In the genomic region with DNA sequence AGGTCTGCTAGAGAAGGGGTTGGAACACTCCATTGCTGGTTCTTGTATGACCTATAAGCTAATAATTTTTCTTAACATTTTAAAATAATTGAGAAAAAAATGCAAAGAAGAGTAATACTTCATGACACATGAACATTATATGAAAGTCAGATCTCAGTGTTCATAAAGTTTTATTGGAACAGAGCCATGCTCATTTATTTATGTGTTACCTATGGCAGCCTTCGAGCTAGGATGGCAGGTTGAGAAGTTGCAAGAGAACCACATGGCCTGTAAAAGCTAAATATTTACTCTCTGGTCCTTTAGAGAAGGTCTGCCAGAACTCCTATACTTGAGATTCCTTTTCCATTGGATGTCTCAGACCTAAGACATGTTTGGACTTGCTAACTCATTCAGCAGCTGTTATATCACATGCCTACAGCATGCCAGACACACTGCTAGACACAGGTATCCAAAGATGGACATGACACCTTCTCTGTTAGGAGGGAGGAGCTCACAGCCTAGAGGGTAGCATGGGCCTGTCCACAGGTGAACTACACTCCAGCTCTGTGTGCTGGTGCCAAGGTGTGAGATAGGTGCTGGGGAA, we compare ENCODE assay signal across 22 cellular contexts.
A peak's percentile ranks its signal among the peaks of the same experiment; 100 is the strongest.
DNase-seq lines count a peak whose midpoint lies in the region; ATAC-seq, FAIRE-seq and TF ChIP-seq lines count a peak whose summit lies in the region.
"Had no signal": no experiment of that assay in that cellular context is flagged by ENCODE, and none has a peak within 500 bp of the region (broad histone marks: within the 10 kb centered on the region; RNA-seq: fewer than 3 reads in every experiment).

No MANE protein-coding gene starts in this region.

- H3K27ac Mint-ChIP-seq in immature natural killer cell (peak overlapping the region in 4 of 6 donors; percentile 22 to 81 (median 79)), Caco-2 (ENCODE audit: unreplicated experiment) (no peak overlapping the region)
- H3K27ac Mint-ChIP-seq: stimulated activated naive CD8-positive, alpha-beta T cell treated with anti-CD3 and anti-CD28 coated beads, Interleukin-15, Interleukin-2, amounts not matched to agents 100 ng/mL and 50 ng/mL, for 24 hours; T-cell; type B pancreatic cell had no signal

- peak; percentile 37 for DNase-seq in AG10803 (ENCODE audit: low read depth)
- DNase-seq in GM12891 (ENCODE audit: insufficient read length, low spot score) = no peak
- peak; percentile 61 for DNase-seq in RWPE1 (ENCODE audit: low spot score)
- DNase-seq in immature natural killer cell = no peak
- DNase-seq in uterus = no peak
- DNase-seq in dermis blood vessel endothelial cell = no peak
- DNase-seq in Caco-2 = no peak
- DNase-seq: activated CD4-positive, alpha-beta T cell treated with anti-CD3 and anti-CD28 coated beads for 48 hours; COR-L47; dorsolateral prefrontal cortex; glutamatergic neuron; H7; MG63; NCI-H187; NCI-H510A treated with DMSO at 0.1 percent for 48 hours; right lobe of liver; SIG-M5; T-cell had no signal

- FAIRE-seq in GM12891 (lab: Jason Lieb, UNC) = peak; percentile 67

- TF ChIP-seq CTCF in AG10803 (conservative IDR thresholded peaks at IDR 0.05; ENCODE audit: low read length) = no peak
- TF ChIP-seq CTCF in RWPE1 (conservative IDR thresholded peaks at IDR 0.05; ENCODE audit: low read depth) = no peak
- no peak for TF ChIP-seq CTCF in uterus (IDR thresholded peaks at IDR 0.05)
- no peak for TF ChIP-seq CTCF in Caco-2 (IDR thresholded peaks at IDR 0.05; ENCODE audit: insufficient read depth in 1 of 2, low read depth in 1 of 2, low read length in 1 of 2, severe bottlenecking in 1 of 2, unreplicated experiment in 1 of 2)

- POLR2A ChIA-PET in RWPE1 (lab: Yijun Ruan, JAX; ENCODE audit: low non-redundant PET) = no interaction called here
- POLR2A ChIA-PET in Caco-2 (lab: Charles Lee) = no interaction called here

- intact Hi-C loops in uterus (cut with DNase I; ENCODE audit: low total_unique reads) (no loop called here), Caco-2 (cut with micrococcal nuclease; ENCODE audit: unreplicated experiment) (no loop called here)

- H3K4me1 ChIP-seq in uterus (no peaks in the 10 kb centered on the region), Caco-2 (no peaks in the 10 kb centered on the region)
- H3K4me1 ChIP-seq: right lobe of liver had no signal

- H3K27ac ChIP-seq in RWPE1 = no peak overlapping the region
- H3K27ac ChIP-seq in uterus = no peak overlapping the region
- H3K27ac ChIP-seq: dorsolateral prefrontal cortex, esophagus muscularis mucosa, right lobe of liver had no signal

- ATAC-seq in HG02610 (IDR thresholded peaks at IDR 0.05; ENCODE audit: unreplicated experiment) = no peak
- ATAC-seq: right lobe of liver, T-cell had no signal

- TF ChIP-seq POLR2A in GM12891 (IDR thresholded peaks at IDR 0.05; ENCODE audit: low read depth, low read length) = no peak
- TF ChIP-seq POLR2A in uterus (IDR thresholded peaks at IDR 0.05) = no peak

- no peak overlapping the region for H3K4me3 ChIP-seq in AG10803 (ENCODE audit: low read length)
- no peak overlapping the region for H3K4me3 ChIP-seq in uterus
- H3K4me3 ChIP-seq in Caco-2 (ENCODE audit: low read depth, low read length) = no peak overlapping the region
- H3K4me3 ChIP-seq: dorsolateral prefrontal cortex, esophagus muscularis mucosa, MG63, right lobe of liver had no signal

- no peaks in the 10 kb centered on the region for H3K36me3 ChIP-seq in uterus
- no peaks in the 10 kb centered on the region for H3K36me3 ChIP-seq in Caco-2 (ENCODE audit: control insufficient read depth, insufficient read depth, low read length)
- H3K36me3 ChIP-seq: MG63, right lobe of liver had no signal

- H3K4me3 Mint-ChIP-seq in immature natural killer cell = no peak overlapping the region
- no peak overlapping the region for H3K4me3 Mint-ChIP-seq in Caco-2 (ENCODE audit: unreplicated experiment)
- H3K4me3 Mint-ChIP-seq: stimulated activated naive CD8-positive, alpha-beta T cell treated with anti-CD3 and anti-CD28 coated beads, Interleukin-15, Interleukin-2, amounts not matched to agents 100 ng/mL and 50 ng/mL, for 24 hours; T-cell; type B pancreatic cell had no signal

- H3K36me3 Mint-ChIP-seq in immature natural killer cell (peaks cover 14 to 35% (median 34%) of the 10 kb centered on the region in 3 donors), Caco-2 (ENCODE audit: insufficient read depth, unreplicated experiment) (peaks cover 48% of the 10 kb centered on the region)

- CTCF ChIA-PET in RWPE1 (lab: Yijun Ruan, JAX) (interaction anchor here (0.6 kb wide), 1 partner anchor 92 kb away, joined by 3 read pairs; no protein-coding TSS in a partner anchor), Caco-2 (lab: Charles Lee) (no interaction called here)

- no peaks in the 10 kb centered on the region for H3K9me3 ChIP-seq in uterus
- H3K9me3 ChIP-seq in Caco-2 = no peaks in the 10 kb centered on the region
- H3K9me3 ChIP-seq: right lobe of liver had no signal

- H3K27me3 ChIP-seq in uterus (no peaks in the 10 kb centered on the region), Caco-2 (replicated peaks; ENCODE audit: control insufficient read depth, insufficient read depth, low read length) (no peaks in the 10 kb centered on the region)
- H3K27me3 ChIP-seq: dorsolateral prefrontal cortex, esophagus muscularis mucosa, MG63, right lobe of liver had no signal

- no TSS peak for BruUV-seq in Caco-2 (replicated peaks; lab: Mats Ljungman, UMichigan)

- peaks cover 0 to 1% (median 0%) of the 10 kb centered on the region in 6 donors for H3K9me3 Mint-ChIP-seq in immature natural killer cell
- H3K9me3 Mint-ChIP-seq in Caco-2 (ENCODE audit: unreplicated experiment) = no peaks in the 10 kb centered on the region

- H3K4me1 Mint-ChIP-seq in immature natural killer cell = peaks cover 21 to 29% of the 10 kb centered on the region in 2 donors
- peaks cover 9% of the 10 kb centered on the region for H3K4me1 Mint-ChIP-seq in Caco-2 (ENCODE audit: low read depth, unreplicated experiment)
- H3K4me1 Mint-ChIP-seq: T-cell had no signal

- peaks cover 0 to 3% (median 2%) of the 10 kb centered on the region in 3 donors for H3K27me3 Mint-ChIP-seq in immature natural killer cell (ENCODE audit: low read depth in 3 of 3)
- no peaks in the 10 kb centered on the region for H3K27me3 Mint-ChIP-seq in Caco-2 (ENCODE audit: insufficient read depth, unreplicated experiment)
- H3K27me3 Mint-ChIP-seq: stimulated activated naive CD8-positive, alpha-beta T cell treated with anti-CD3 and anti-CD28 coated beads, Interleukin-15, Interleukin-2, amounts not matched to agents 100 ng/mL and 50 ng/mL, for 24 hours; T-cell; type B pancreatic cell had no signal

TF ChIP-seq in GM12891, 5 proteins besides CTCF, POLR2A, EP300 and RAD21:
- TF ChIP-seq POLR2AphosphoS5 (IDR thresholded peaks at IDR 0.05; ENCODE audit: low read depth, low read length) = no peak
TF ChIP-seq in GM12891: peak in this region for 0.

Comparison
In these comparisons a context has a peak if more than half of its experiments do, and no peak if none do; other contexts are left out.
1. DNase-seq: peak in AG10803 (single experiment) and RWPE1 (single experiment); none in GM12891 (single experiment), immature natural killer cell (0 of 3), uterus (0 of 2), dermis blood vessel endothelial cell (single experiment) and Caco-2 (0 of 2).